In genomic region chr7:2016021-2016631, GRCh38 we compare ENCODE assay signal across 27 cellular contexts.
A peak's percentile ranks its signal among the peaks of the same experiment; 100 is the strongest.
DNase-seq lines count a peak whose midpoint lies in the region; ATAC-seq, FAIRE-seq and TF ChIP-seq lines count a peak whose summit lies in the region.
"Had no signal": no experiment of that assay in that cellular context is flagged by ENCODE, and none has a peak within 500 bp of the region (broad histone marks: within the 10 kb centered on the region; RNA-seq: fewer than 3 reads in every experiment).

No MANE protein-coding gene starts in this region.

- FAIRE-seq in HTR-8/SVneo (lab: Jason Lieb, UNC) = no peak

- H3K9me3 Mint-ChIP-seq in dendritic cell treated with granulocyte-macrophage colony-stimulating factor and Interleukin-4, amounts not matched to agents 40 ng/mL and 50 ng/mL, for 4 days = no peaks in the 10 kb centered on the region
- H3K9me3 Mint-ChIP-seq in T-cell = no peaks in the 10 kb centered on the region
- H3K9me3 Mint-ChIP-seq: activated T-cell treated with anti-CD3 and anti-CD28 coated beads, Interleukin-2, amount 50 U/mL, for 4 hours; immature natural killer cell; naive thymus-derived CD4-positive, alpha-beta T cell; stimulated activated memory B cell treated with anti-CD40 and anti-IgM and Interleukin-4, amounts not matched to agents 10 μg/mL and 1 μg/mL and 100 μg/mL, for 72 hours had no signal

- intact Hi-C loops in dendritic cell treated with granulocyte-macrophage colony-stimulating factor and Interleukin-4, amounts not matched to agents 40 ng/mL and 50 ng/mL, for 4 days (cut with micrococcal nuclease) = no loop called here
- intact Hi-C loops in spleen (cut with DNase I; ENCODE audit: low total_unique reads) = no loop called here

- H3K9me2 ChIP-seq in SK-N-SH = no peaks in the 10 kb centered on the region

- H3K27me3 ChIP-seq in SK-N-SH (ENCODE audit: insufficient read depth) = no peaks in the 10 kb centered on the region
- no peaks in the 10 kb centered on the region for H3K27me3 ChIP-seq in spleen (replicated peaks in 1 of 7)
- H3K27me3 ChIP-seq: foreskin keratinocyte, hepatocyte, tibial nerve had no signal

- CTCF ChIA-PET in SK-N-SH (lab: Yijun Ruan, JAX) (interaction anchor here (1.0 to 2.4 kb wide), 3 partner anchors 9 to 352 kb away, joined by 3 to 9 read pairs (median 4); no protein-coding TSS in a partner anchor), T-cell (lab: Charles Lee) (no interaction called here)

- H3K4me3 ChIP-seq in SK-N-SH (ENCODE audit: low read depth in 2 of 2, low read length in 1 of 2) = no peak overlapping the region
- no peak overlapping the region for H3K4me3 ChIP-seq in spleen
- H3K4me3 ChIP-seq: hepatocyte, tibial nerve had no signal

- no peaks in the 10 kb centered on the region for H4K20me1 ChIP-seq in SK-N-SH (ENCODE audit: insufficient read depth)

- no peak for TF ChIP-seq POLR2A in spleen (IDR thresholded peaks at IDR 0.05)

- H3K4me3 Mint-ChIP-seq in dendritic cell treated with granulocyte-macrophage colony-stimulating factor and Interleukin-4, amounts not matched to agents 40 ng/mL and 50 ng/mL, for 4 days = no peak overlapping the region
- H3K4me3 Mint-ChIP-seq in T-cell = no peak overlapping the region
- H3K4me3 Mint-ChIP-seq: activated CD8-positive, alpha-beta T cell treated with anti-CD3 and anti-CD28 coated beads, Interleukin-2, amount 10 ng/mL, durations not matched to agents 7 days and 5 days; activated naive CD8-positive, alpha-beta T cell; activated T-cell treated with anti-CD3 and anti-CD28 coated beads, Interleukin-2, amount 50 U/mL, for 4 hours; immature natural killer cell; naive thymus-derived CD4-positive, alpha-beta T cell; stimulated activated memory B cell treated with anti-CD40 and anti-IgM and Interleukin-4, amounts not matched to agents 10 μg/mL and 1 μg/mL and 100 μg/mL, for 72 hours had no signal

- peaks cover 57% of the 10 kb centered on the region for H3K36me3 Mint-ChIP-seq in dendritic cell treated with granulocyte-macrophage colony-stimulating factor and Interleukin-4, amounts not matched to agents 40 ng/mL and 50 ng/mL, for 4 days (ENCODE audit: low read depth)
- H3K36me3 Mint-ChIP-seq in T-cell = peaks cover 18% of the 10 kb centered on the region

- no peak for TF ChIP-seq RAD21 in SK-N-SH (IDR thresholded peaks at IDR 0.05; ENCODE audit: low read length)

- peaks cover 4% of the 10 kb centered on the region for H3F3A ChIP-seq in SK-N-SH (replicated peaks; ENCODE audit: insufficient read depth)

- TF ChIP-seq EP300 in SK-N-SH (IDR thresholded peaks at IDR 0.05; ENCODE audit: borderline replicate concordance in 1 of 2, low read depth in 1 of 2, low read length in 1 of 2) = no peak

- POLR2A ChIA-PET in SK-N-SH (lab: Yijun Ruan, JAX) = no interaction called here
- POLR2A ChIA-PET in T-cell (lab: Charles Lee) = interaction anchor here in 1 of 2 donors (0.6 kb wide), 1 partner anchor 284 kb away, joined by 3 read pairs; no protein-coding TSS in a partner anchor

- no peak overlapping the region for H3K9ac ChIP-seq in SK-N-SH
- H3K9ac ChIP-seq: parathyroid adenoma had no signal

- TF ChIP-seq CTCF in SK-N-SH (IDR thresholded peaks at IDR 0.05) (no peak), spleen (IDR thresholded peaks at IDR 0.05 in 8 of 11, conservative IDR thresholded peaks at IDR 0.05 in 3 of 11) (no peak)

- ATAC-seq in SK-N-SH treated with all-trans-retinoic acid at 6 μM for 48 hours (no peak), T-cell (replicated peaks in 1 of 4) (no peak), GM19324 (IDR thresholded peaks at IDR 0.05; ENCODE audit: low FRiP score, unreplicated experiment) (no peak)
- ATAC-seq: activated CD8-positive, alpha-beta T cell treated with anti-CD3 and anti-CD28 coated beads, Interleukin-2, amount 10 ng/mL, durations not matched to agents 7 days and 5 days; activated T-cell treated with anti-CD3 and anti-CD28 coated beads, Interleukin-2, amount 50 U/mL, for 4 hours; foreskin keratinocyte; naive thymus-derived CD4-positive, alpha-beta T cell; stimulated activated memory B cell treated with anti-CD40 and anti-IgM and Interleukin-4, amounts not matched to agents 10 μg/mL and 1 μg/mL and 100 μg/mL, for 72 hours had no signal

- H3K79me2 ChIP-seq in SK-N-SH (ENCODE audit: insufficient read depth) = 0 out of 2 replicates have a peak, but pooled peaks cover 7% of the 10 kb centered on the region
- H3K79me2 ChIP-seq: hepatocyte had no signal

- 99% methylated on average over 14 of the region's 18 CpGs for WGBS in SK-N-SH (ENCODE audit: low lambda C conversion rate)
- WGBS in spleen, 5 donors = 93 to 98% (median 95%) methylated on average over 13 to 18 of the region's 18 CpGs

- H3K27ac ChIP-seq in SK-N-SH (ENCODE audit: low read depth in 2 of 2, low read length in 1 of 2) (no peak overlapping the region), spleen (no peak overlapping the region)
- H3K27ac ChIP-seq: 22Rv1, foreskin keratinocyte, hepatocyte, parathyroid adenoma, tibial nerve had no signal

- peak overlapping the region; percentile 100 for H3K27ac Mint-ChIP-seq in dendritic cell treated with granulocyte-macrophage colony-stimulating factor and Interleukin-4, amounts not matched to agents 40 ng/mL and 50 ng/mL, for 4 days
- no peak overlapping the region for H3K27ac Mint-ChIP-seq in T-cell
- H3K27ac Mint-ChIP-seq: activated CD8-positive, alpha-beta T cell treated with anti-CD3 and anti-CD28 coated beads, Interleukin-2, amount 10 ng/mL, durations not matched to agents 7 days and 5 days; activated naive CD8-positive, alpha-beta T cell; stimulated activated memory B cell treated with anti-CD40 and anti-IgM and Interleukin-4, amounts not matched to agents 10 μg/mL and 1 μg/mL and 100 μg/mL, for 72 hours had no signal

- H3K4me2 ChIP-seq in SK-N-SH = no peak overlapping the region
- H3K4me2 ChIP-seq: hepatocyte had no signal

- no peaks in the 10 kb centered on the region for H3K36me3 ChIP-seq in SK-N-SH (replicated peaks in 1 of 2; ENCODE audit: control insufficient read depth in 1 of 2, insufficient read depth in 2 of 2, low read length in 1 of 2)
- H3K36me3 ChIP-seq in spleen = peaks cover 0 to 45% (median 12%) of the 10 kb centered on the region in 6 donors

- H2AFZ ChIP-seq in SK-N-SH (ENCODE audit: low read depth) = no peak overlapping the region
- H2AFZ ChIP-seq: hepatocyte, parathyroid adenoma had no signal

- H3K27me3 Mint-ChIP-seq in dendritic cell treated with granulocyte-macrophage colony-stimulating factor and Interleukin-4, amounts not matched to agents 40 ng/mL and 50 ng/mL, for 4 days = no peaks in the 10 kb centered on the region
- no peaks in the 10 kb centered on the region for H3K27me3 Mint-ChIP-seq in T-cell
- H3K27me3 Mint-ChIP-seq: activated naive CD8-positive, alpha-beta T cell; naive thymus-derived CD4-positive, alpha-beta T cell; stimulated activated memory B cell treated with anti-CD40 and anti-IgM and Interleukin-4, amounts not matched to agents 10 μg/mL and 1 μg/mL and 100 μg/mL, for 72 hours had no signal

- H3K4me1 Mint-ChIP-seq in dendritic cell treated with granulocyte-macrophage colony-stimulating factor and Interleukin-4, amounts not matched to agents 40 ng/mL and 50 ng/mL, for 4 days (ENCODE audit: low read depth) = peaks cover 46% of the 10 kb centered on the region
- H3K4me1 Mint-ChIP-seq in T-cell = peaks cover 19 to 28% (median 24%) of the 10 kb centered on the region in 3 donors

- H3K4me1 ChIP-seq in SK-N-SH (ENCODE audit: control insufficient read depth in 1 of 2, insufficient read depth in 2 of 2, low read depth in 1 of 2, low read length in 1 of 2) = peaks cover 22 to 68% of the 10 kb centered on the region in 2 experiments; a peak in 3 of 4 replicates
- H3K4me1 ChIP-seq in spleen = peaks cover 13 to 39% (median 36%) of the 10 kb centered on the region in 6 donors
- H3K4me1 ChIP-seq: parathyroid adenoma had no signal

- H3K9me3 ChIP-seq in SK-N-SH = no peaks in the 10 kb centered on the region
- no peaks in the 10 kb centered on the region for H3K9me3 ChIP-seq in spleen
- H3K9me3 ChIP-seq: tibial nerve had no signal

- DNase-seq in SK-N-SH (peak; percentile 34), mesenteric fat pad (ENCODE audit: low spot score) (peak; percentile 85), spleen (peak; percentile 72), T-cell (no peak), HTR-8/SVneo (ENCODE audit: insufficient read length, low spot score) (no peak)
- DNase-seq: activated CD4-positive, alpha-beta T cell treated with anti-CD3 and anti-CD28 coated beads for 1 hour; activated CD8-positive, alpha-beta T cell treated with anti-CD3 and anti-CD28 coated beads, Interleukin-2, amount 10 ng/mL, durations not matched to agents 7 days and 5 days; activated T-cell treated with anti-CD3 and anti-CD28 coated beads, Interleukin-2, amount 50 U/mL, for 4 hours; DMS79 treated with DMSO at 0.1 percent for 48 hours; effector memory CD4-positive, alpha-beta T cell; foreskin keratinocyte; immature natural killer cell; Karpas-422; mammary epithelial cell; naive thymus-derived CD4-positive, alpha-beta T cell; NCI-H187 treated with DMSO at 0.1 percent for 48 hours; NCI-H82; stimulated activated CD4-positive, alpha-beta T cell treated with anti-CD3 and anti-CD28 coated beads, Interleukin-2, amount 100 ng/mL, for 24 hours had no signal

TF ChIP-seq in SK-N-SH, 30 proteins besides CTCF, POLR2A, EP300 and RAD21 (continues in another document):
- TF ChIP-seq GATA2 (CRISPR knock-in tag; IDR thresholded peaks at IDR 0.05) (no peak), POLR2AphosphoS5 (IDR thresholded peaks at IDR 0.05; ENCODE audit: low read depth, low read length) (no peak), PBX3 (IDR thresholded peaks at IDR 0.05) (no peak)

TF ChIP-seq in SK-N-SH treated with all-trans-retinoic acid at 6 μM for 48 hours, 23 proteins besides CTCF, POLR2A, EP300 and RAD21 (continues in another document):
- TF ChIP-seq TSHZ2 (CRISPR knock-in tag; IDR thresholded peaks at IDR 0.05) = no peak

Comparison
In these comparisons a context has a peak if more than half of its experiments do, and no peak if none do; other contexts are left out.
1. DNase-seq: peak in SK-N-SH (single experiment), mesenteric fat pad (single experiment) and spleen (single experiment); none in T-cell (0 of 34) and HTR-8/SVneo (single experiment).